In genomic region chr4:178086324-178086723, GRCh38 we compare ENCODE assay signal across 2 cellular contexts.
TF ChIP-seq lines count a peak whose summit lies in the region.

No MANE protein-coding gene starts in this region.

TF ChIP-seq in SK-N-SH, 30 proteins besides CTCF, POLR2A, EP300 and RAD21 (continued from another document):
- no peak for TF ChIP-seq EZH2phosphoT487 (IDR thresholded peaks at IDR 0.05; ENCODE audit: borderline replicate concordance, low read depth)

TF ChIP-seq in SK-N-SH treated with all-trans-retinoic acid at 6 μM for 48 hours, 23 proteins besides CTCF, POLR2A, EP300 and RAD21 (continued from another document):
- TF ChIP-seq TSHZ2 (CRISPR knock-in tag; IDR thresholded peaks at IDR 0.05) (no peak), ESRRG (CRISPR knock-in tag; IDR thresholded peaks at IDR 0.05) (no peak)
TF ChIP-seq in SK-N-SH treated with all-trans-retinoic acid at 6 μM for 48 hours: peak in this region for 0.
